ENCODE assay signal across 8 cellular contexts in the genomic region with DNA sequence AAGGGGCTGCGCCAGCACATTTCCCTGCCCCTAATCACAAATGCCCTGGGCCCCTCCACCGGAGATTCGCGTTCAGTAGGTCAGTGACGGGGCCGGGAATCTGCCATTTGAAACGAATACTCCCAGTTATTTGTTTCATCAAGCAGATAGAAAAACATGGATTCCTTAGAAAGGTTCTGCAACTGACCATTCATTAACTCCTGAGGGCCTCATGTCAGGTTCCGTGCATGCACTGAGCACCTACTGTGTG. TPM values are rescaled to one million over a fixed set of nuclear protein-coding genes. Genes with fewer than 3 reads are reported as not detected.
A peak's percentile ranks its signal among the peaks of the same experiment; 100 is the strongest.
DNase-seq lines count a peak whose midpoint lies in the region; ATAC-seq and TF ChIP-seq lines count a peak whose summit lies in the region.

No MANE protein-coding gene starts in this region.

- H3K27ac ChIP-seq in HUES48 (ENCODE audit: low read depth, low read length) (peak overlapping the region; percentile 86), ectodermal cell (ENCODE audit: insufficient read depth, low read depth, low read length, poor library complexity, severe bottlenecking) (peak overlapping the region; percentile 93), trophoblast cell (ENCODE audit: low read depth, low read length) (peak overlapping the region; percentile 6)

- H3K4me1 ChIP-seq in HUES48 (ENCODE audit: control insufficient read depth, insufficient read depth, low read length) (peaks cover 18% of the 10 kb centered on the region), ectodermal cell (ENCODE audit: control insufficient read depth, insufficient read depth, low read length) (peaks cover 3% of the 10 kb centered on the region), trophoblast cell (ENCODE audit: control insufficient read depth in 1 of 2, insufficient read depth in 2 of 2, low read length in 2 of 2) (peaks cover 9 to 10% of the 10 kb centered on the region in 2 experiments)

- H4K12ac ChIP-seq in trophoblast cell (ENCODE audit: low read depth, low read length), result no peak overlapping the region

- H4K91ac ChIP-seq in trophoblast cell (ENCODE audit: low read depth, low read length), result no peak overlapping the region

- H3K4me3 ChIP-seq in GM12865 (ENCODE audit: low read depth, low read length), result peak overlapping the region; percentile 67
- H3K4me3 ChIP-seq in HUES48 (ENCODE audit: low read depth, low read length), result peak overlapping the region; percentile 81
- H3K4me3 ChIP-seq in ectodermal cell (ENCODE audit: insufficient read depth, low read depth, low read length), result peak overlapping the region; percentile 73
- no peak overlapping the region for H3K4me3 ChIP-seq in trophoblast cell (ENCODE audit: low read depth, low read length)

- 4 to 5% methylated on average over 8 of the region's 8 CpGs for whole genome bisulfite sequencing in ectodermal cell, 2 experiments
- WGBS in trophoblast cell (ENCODE audit: extremely low coverage, insufficient coverage, insufficient read length), result no CpG with 5 or more reads among the region's 8 CpGs

- no peak for DNase-seq in GM12865 (ENCODE audit: low read depth)
- DNase-seq in trophoblast cell, result peak in 1 of 2 donors; percentile 89
- DNase-seq in AG08395 (ENCODE audit: low spot score), result no peak
- DNase-seq in activated CD8-positive, alpha-beta T cell treated with anti-CD3 and anti-CD28 coated beads for 36 hours, result no peak

- H3K4ac ChIP-seq in trophoblast cell (ENCODE audit: low read depth, low read length), result no peak overlapping the region

- no peak overlapping the region for H2BK120ac ChIP-seq in trophoblast cell (ENCODE audit: insufficient read depth, low read length, poor library complexity)

- H2AFZ ChIP-seq in trophoblast cell (ENCODE audit: insufficient read depth, low read length, poor library complexity), result no peak overlapping the region

- CTCF ChIA-PET in activated CD8-positive, alpha-beta T cell treated with anti-CD3 and anti-CD28 coated beads for 36 hours (lab: Charles Lee), result interaction anchor here (0.8 to 8.0 kb wide), 19 partner anchors 8 to 77 kb away, joined by 3 to 183 read pairs (median 6); partner anchors contain the start of genes BRI3BP and UBC

- H3K79me2 ChIP-seq in trophoblast cell (ENCODE audit: control insufficient read depth, insufficient read depth, low read length, poor library complexity), result no peaks in the 10 kb centered on the region

- TF ChIP-seq CTCF in GM12865 (IDR thresholded peaks at IDR 0.05; ENCODE audit: insufficient read depth, low read depth, low read length, missing control alignments), result no peak
- no peak for TF ChIP-seq CTCF in activated CD8-positive, alpha-beta T cell treated with anti-CD3 and anti-CD28 coated beads for 36 hours (IDR thresholded peaks at IDR 0.05)

- H3K14ac ChIP-seq in trophoblast cell (ENCODE audit: low read length), result no peak overlapping the region

- no peak overlapping the region for H3K4me3 Mint-ChIP-seq in activated CD8-positive, alpha-beta T cell treated with anti-CD3 and anti-CD28 coated beads for 36 hours

- no peaks in the 10 kb centered on the region for H3K27me3 Mint-ChIP-seq in activated CD8-positive, alpha-beta T cell treated with anti-CD3 and anti-CD28 coated beads for 36 hours

- no peaks in the 10 kb centered on the region for H3K9me3 ChIP-seq in HUES48 (ENCODE audit: control insufficient read depth, insufficient read depth, low read length)
- no peaks in the 10 kb centered on the region for H3K9me3 ChIP-seq in ectodermal cell (ENCODE audit: control insufficient read depth, low read length)
- H3K9me3 ChIP-seq in trophoblast cell (ENCODE audit: insufficient read depth, low read depth, low read length), result no peaks in the 10 kb centered on the region

- POLR2A ChIA-PET in activated CD8-positive, alpha-beta T cell treated with anti-CD3 and anti-CD28 coated beads for 36 hours (lab: Charles Lee), result interaction anchor here (0.7 to 12.0 kb wide), 14 partner anchors 9 to 1228 kb away, joined by 3 to 256 read pairs (median 6); partner anchors contain the start of genes ATP6V0A2, BRI3BP and UBC

- peaks cover 11% of the 10 kb centered on the region for H3K79me1 ChIP-seq in trophoblast cell (ENCODE audit: low read length)

- H2AK5ac ChIP-seq in trophoblast cell (ENCODE audit: low read length), result no peak overlapping the region

- H3K4me2 ChIP-seq in trophoblast cell (ENCODE audit: low read length), result peak overlapping the region; percentile 36

- ATAC-seq in GM21367 (IDR thresholded peaks at IDR 0.05; ENCODE audit: unreplicated experiment) (no peak), HG03469 (IDR thresholded peaks at IDR 0.05; ENCODE audit: unreplicated experiment) (no peak)
- ATAC-seq in activated CD8-positive, alpha-beta T cell treated with anti-CD3 and anti-CD28 coated beads for 36 hours, result no peak

- H3K9ac ChIP-seq in HUES48 (ENCODE audit: low read depth, low read length) (no peak overlapping the region), trophoblast cell (ENCODE audit: low read length) (no peak overlapping the region)

- peaks cover 9% of the 10 kb centered on the region for H3K36me3 Mint-ChIP-seq in activated CD8-positive, alpha-beta T cell treated with anti-CD3 and anti-CD28 coated beads for 36 hours (ENCODE audit: low read depth)

- H2BK5ac ChIP-seq in trophoblast cell (ENCODE audit: low read depth, low read length, poor library complexity), result no peak overlapping the region

- H3K27ac Mint-ChIP-seq in activated CD8-positive, alpha-beta T cell treated with anti-CD3 and anti-CD28 coated beads for 36 hours, result no peak overlapping the region

- H3K4me1 Mint-ChIP-seq in activated CD8-positive, alpha-beta T cell treated with anti-CD3 and anti-CD28 coated beads for 36 hours (ENCODE audit: low read depth), result peaks cover 12% of the 10 kb centered on the region

- intact Hi-C loops in activated CD8-positive, alpha-beta T cell treated with anti-CD3 and anti-CD28 coated beads for 36 hours (cut with micrococcal nuclease), result loop anchor here (5.0 kb wide), 1 partner anchor 33 kb away; no protein-coding TSS in a partner anchor

- H4K8ac ChIP-seq in trophoblast cell (ENCODE audit: low read depth, low read length), result no peak overlapping the region

- H2BK12ac ChIP-seq in trophoblast cell (ENCODE audit: low read length), result no peak overlapping the region

- no peaks in the 10 kb centered on the region for H3K9me3 Mint-ChIP-seq in activated CD8-positive, alpha-beta T cell treated with anti-CD3 and anti-CD28 coated beads for 36 hours

- no peak overlapping the region for H3K23ac ChIP-seq in trophoblast cell (ENCODE audit: low read length)

- no peak overlapping the region for H3K18ac ChIP-seq in trophoblast cell (ENCODE audit: low read length)

- H3K27me3 ChIP-seq in HUES48 (ENCODE audit: control insufficient read depth, insufficient read depth, low read length) (no peaks in the 10 kb centered on the region), ectodermal cell (ENCODE audit: control insufficient read depth, insufficient read depth, low read length, poor library complexity, severe bottlenecking) (no peaks in the 10 kb centered on the region), trophoblast cell (ENCODE audit: insufficient read depth, low read length) (no peaks in the 10 kb centered on the region)

- H3K36me3 ChIP-seq in HUES48 (ENCODE audit: control insufficient read depth, insufficient read depth, low read length) (peaks cover 3% of the 10 kb centered on the region; the same call in 1 of the 2 replicates), ectodermal cell (ENCODE audit: control insufficient read depth, insufficient read depth, low read length) (no peaks in the 10 kb centered on the region), trophoblast cell (ENCODE audit: control insufficient read depth in 1 of 2, insufficient read depth in 2 of 2, low read length in 2 of 2) (peaks cover 0 to 2% of the 10 kb centered on the region in 2 experiments)

RNA-seq across cellular contexts. Expression of gene UBC, which starts 25.6 kb away (rescaled TPM):
- 683 TPM for polyA plus RNA-seq in ectodermal cell (2013, experiment 1 of 4)
- polyA plus RNA-seq in ectodermal cell (2013, experiment 2 of 4), result 728 TPM
- 757 TPM for polyA plus RNA-seq in ectodermal cell (2013, experiment 3 of 4)
- 742 TPM for polyA plus RNA-seq in ectodermal cell (2013, experiment 4 of 4)
- polyA plus RNA-seq in trophoblast cell (2013), result 1,300 and 1,363 TPM in 2 replicates
- total RNA-seq in activated CD8-positive, alpha-beta T cell treated with anti-CD3 and anti-CD28 coated beads for 36 hours, result 1,000 to 10,000 TPM in 1 of 2 experiments, 100 to 1,000 TPM in 1; 963 to 1,010 TPM

RNA-seq across cellular contexts. Expression of gene DHX37, which starts 48.9 kb away (rescaled TPM):
- polyA plus RNA-seq in ectodermal cell (2013, experiment 1 of 4), result 17.2 TPM
- polyA plus RNA-seq in ectodermal cell (2013, experiment 2 of 4), result 16.1 TPM
- polyA plus RNA-seq in ectodermal cell (2013, experiment 3 of 4), result 9.6 TPM
- polyA plus RNA-seq in ectodermal cell (2013, experiment 4 of 4), result 10.3 TPM
- polyA plus RNA-seq in trophoblast cell (2013), result 10.0 and 11.2 TPM in 2 replicates
- total RNA-seq in activated CD8-positive, alpha-beta T cell treated with anti-CD3 and anti-CD28 coated beads for 36 hours, result 10 to 100 TPM; 32.4 to 33.5 TPM

RNA-seq across cellular contexts. Expression of gene BRI3BP, which starts 53.4 kb away (rescaled TPM):
- polyA plus RNA-seq in ectodermal cell (2013, experiment 1 of 4), result 4.0 TPM
- 3.7 TPM for polyA plus RNA-seq in ectodermal cell (2013, experiment 2 of 4)
- polyA plus RNA-seq in ectodermal cell (2013, experiment 3 of 4), result 2.3 TPM
- polyA plus RNA-seq in ectodermal cell (2013, experiment 4 of 4), result 2.1 TPM
- polyA plus RNA-seq in trophoblast cell (2013), result 4.8 and 5.1 TPM in 2 replicates
- 10 to 100 TPM; 22.1 to 22.3 TPM for total RNA-seq in activated CD8-positive, alpha-beta T cell treated with anti-CD3 and anti-CD28 coated beads for 36 hours

Comparison
In these comparisons a context has a peak if more than half of its experiments do, and no peak if none do; other contexts are left out.
1. H3K27ac ChIP-seq: peak in every context shown above with its lines; median percentile 93 in ectodermal cell; 86 in HUES48; 6 in trophoblast cell.